8 cellular contexts compared by ENCODE assay signal in the genomic region with DNA sequence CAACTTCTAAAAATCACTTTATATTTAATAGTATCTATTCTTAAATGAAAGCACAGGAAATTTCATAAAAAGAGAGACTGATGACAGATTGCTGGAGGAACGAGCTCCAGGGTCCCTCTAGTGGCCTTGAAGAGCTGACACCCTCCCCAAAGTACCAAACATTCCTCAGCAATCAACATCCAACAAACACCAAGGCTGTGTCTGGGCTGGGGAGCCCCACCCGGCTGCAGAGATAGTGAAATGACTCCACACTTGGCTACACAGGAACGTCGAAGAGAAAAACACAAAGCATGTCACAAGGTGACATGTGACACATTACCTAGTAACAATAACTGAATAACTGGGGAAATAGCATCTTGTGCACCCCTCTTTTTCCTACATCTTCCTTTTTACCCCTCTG. TPM values are rescaled to one million over a fixed set of nuclear protein-coding genes. Genes with fewer than 3 reads are reported as not detected.
DNase-seq lines count a peak whose midpoint lies in the region; ATAC-seq and TF ChIP-seq lines count a peak whose summit lies in the region.

No MANE protein-coding gene starts in this region.

- no peaks in the 10 kb centered on the region for H3K4me1 ChIP-seq in CD8-positive, alpha-beta memory T cell (ENCODE audit: insufficient read depth, low read length)

- no peaks in the 10 kb centered on the region for H3K9me3 Mint-ChIP-seq in CD8-positive, alpha-beta memory T cell
- H3K9me3 Mint-ChIP-seq in activated naive CD8-positive, alpha-beta T cell treated with anti-CD3 and anti-CD28 coated beads, Interleukin-2, amount 50 U/mL, for 24 hours: no peaks in the 10 kb centered on the region

- H3K36me3 ChIP-seq in CD8-positive, alpha-beta memory T cell (ENCODE audit: insufficient read depth, low read length): peaks cover 5% of the 10 kb centered on the region

- no peaks in the 10 kb centered on the region for H3K4me1 Mint-ChIP-seq in CD8-positive, alpha-beta memory T cell
- peaks cover 1% of the 10 kb centered on the region for H3K4me1 Mint-ChIP-seq in activated naive CD8-positive, alpha-beta T cell treated with anti-CD3 and anti-CD28 coated beads, Interleukin-2, amount 50 U/mL, for 24 hours

- no peaks in the 10 kb centered on the region for H3K9me3 ChIP-seq in CD8-positive, alpha-beta memory T cell (ENCODE audit: low read length)

- POLR2A ChIA-PET in CD8-positive, alpha-beta memory T cell (lab: Charles Lee): no interaction called here

- peak; percentile 64 for TF ChIP-seq CTCF in NB4 (IDR thresholded peaks at IDR 0.05; ENCODE audit: low read depth, low read length)

- no peaks in the 10 kb centered on the region for H3K27me3 ChIP-seq in CD8-positive, alpha-beta memory T cell (ENCODE audit: insufficient read depth, low read length, poor library complexity, severe bottlenecking)

- ATAC-seq in GM18511 (IDR thresholded peaks at IDR 0.05; ENCODE audit: unreplicated experiment) (peak; percentile 87), HG02840 (IDR thresholded peaks at IDR 0.05; ENCODE audit: low FRiP score, unreplicated experiment) (peak; percentile 69)
- ATAC-seq in activated naive CD8-positive, alpha-beta T cell treated with anti-CD3 and anti-CD28 coated beads, Interleukin-2, amount 50 U/mL, for 24 hours: peak; percentile 69

- H3K36me3 Mint-ChIP-seq in CD8-positive, alpha-beta memory T cell: peaks cover 12 to 42% (median 13%) of the 10 kb centered on the region in 3 donors
- H3K36me3 Mint-ChIP-seq in activated naive CD8-positive, alpha-beta T cell treated with anti-CD3 and anti-CD28 coated beads, Interleukin-2, amount 50 U/mL, for 24 hours (ENCODE audit: low read depth): peaks cover 41% of the 10 kb centered on the region

- H3K4me3 ChIP-seq in CD8-positive, alpha-beta memory T cell (ENCODE audit: low read length): no peak overlapping the region
- H3K4me3 ChIP-seq in NB4 (ENCODE audit: low read depth, low read length): no peak overlapping the region

- CTCF ChIA-PET in CD8-positive, alpha-beta memory T cell (lab: Charles Lee): interaction anchor here (0.8 to 1.7 kb wide), 4 partner anchors 9 to 22 kb away, joined by 3 to 5 read pairs (median 3); no protein-coding TSS in a partner anchor

- no peak for TF ChIP-seq POLR2A in NB4 (IDR thresholded peaks at IDR 0.05; ENCODE audit: extremely low read depth, insufficient read length)

- no peak overlapping the region for H3K4me3 Mint-ChIP-seq in CD8-positive, alpha-beta memory T cell
- no peak overlapping the region for H3K4me3 Mint-ChIP-seq in activated naive CD8-positive, alpha-beta T cell treated with anti-CD3 and anti-CD28 coated beads, Interleukin-2, amount 50 U/mL, for 24 hours

- no peak overlapping the region for H3K27ac ChIP-seq in CD8-positive, alpha-beta memory T cell (ENCODE audit: low read depth, low read length)

- DNase-seq in CD8-positive, alpha-beta memory T cell: peak in 3 of 5 donors; percentile 1 to 21 (median 2)
- DNase-seq in NB4 (ENCODE audit: low read depth) (peak; percentile 47), hepatic stellate cell (ENCODE audit: low spot score) (peak; percentile 2), NCI-H1105 (lab: John Stamatoyannopoulos, UW) (no peak)
- peak; percentile 9 for DNase-seq in activated naive CD8-positive, alpha-beta T cell treated with anti-CD3 and anti-CD28 coated beads, Interleukin-2, amount 50 U/mL, for 24 hours
- DNase-seq in stimulated activated CD4-positive, alpha-beta T cell treated with anti-CD3 and anti-CD28 coated beads, Interleukin-1b, Interleukin-23, amount 100 ng/mL, for 48 hours: peak; percentile 16

- no peaks in the 10 kb centered on the region for H3K27me3 Mint-ChIP-seq in CD8-positive, alpha-beta memory T cell
- no peaks in the 10 kb centered on the region for H3K27me3 Mint-ChIP-seq in activated naive CD8-positive, alpha-beta T cell treated with anti-CD3 and anti-CD28 coated beads, Interleukin-2, amount 50 U/mL, for 24 hours

- H3K27ac Mint-ChIP-seq in CD8-positive, alpha-beta memory T cell: no peak overlapping the region
- H3K27ac Mint-ChIP-seq in activated naive CD8-positive, alpha-beta T cell treated with anti-CD3 and anti-CD28 coated beads, Interleukin-2, amount 50 U/mL, for 24 hours: no peak overlapping the region

RNA-seq across cellular contexts. Expression of gene SLC39A8, which starts 45.6 kb away (rescaled TPM):
- 10 to 100 TPM; 82.0 to 84.2 TPM for total RNA-seq in CD8-positive, alpha-beta memory T cell
- polyA plus RNA-seq in CD8-positive, alpha-beta memory T cell: 43.5 TPM
